Comparison of ENCODE assay signal across 9 cellular contexts in the genomic region with DNA sequence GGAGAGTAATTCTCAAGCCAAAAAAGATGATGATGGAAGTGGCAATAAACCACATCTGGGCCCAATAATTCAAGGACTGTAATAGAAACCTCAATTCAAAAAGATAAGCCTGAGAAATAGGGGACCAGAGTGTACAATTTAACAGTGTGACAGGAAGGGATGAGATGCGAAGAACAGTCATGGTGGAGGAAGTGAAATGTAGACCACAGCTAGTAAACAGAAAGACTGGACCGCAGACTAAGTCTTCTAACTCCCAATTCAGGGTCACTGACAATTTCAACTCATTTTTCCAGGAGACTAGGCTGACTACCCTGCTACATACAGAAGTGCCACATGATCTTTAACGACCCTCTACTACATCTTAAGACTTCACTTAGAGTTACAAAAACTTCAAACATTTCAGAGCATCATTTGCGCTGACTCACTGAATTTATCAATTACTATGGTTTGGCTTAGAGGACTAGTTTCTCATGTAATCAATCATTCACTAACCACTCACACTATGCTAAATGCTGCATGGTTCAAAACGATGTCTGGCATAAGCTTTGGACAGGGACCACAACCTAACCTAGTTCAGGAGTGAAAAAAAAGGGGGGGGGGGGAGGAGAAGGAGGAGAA. TPM values are rescaled to one million over a fixed set of nuclear protein-coding genes. Genes with fewer than 3 reads are reported as not detected.
DNase-seq lines count a peak whose midpoint lies in the region; ATAC-seq, FAIRE-seq and TF ChIP-seq lines count a peak whose summit lies in the region.
"Had no signal": no experiment of that assay in that cellular context is flagged by ENCODE, and none has a peak within 500 bp of the region (broad histone marks: within the 10 kb centered on the region; RNA-seq: fewer than 3 reads in every experiment).

No MANE protein-coding gene starts in this region.

- POLR2A ChIA-PET in T-cell (lab: Charles Lee), result no interaction called here

- H3K9me3 Mint-ChIP-seq in activated T-cell treated with anti-CD3 and anti-CD28 coated beads, Interleukin-2, amount 50 U/mL, for 72 hours, result no peaks in the 10 kb centered on the region
- H3K9me3 Mint-ChIP-seq in T-cell, result no peaks in the 10 kb centered on the region
- H3K9me3 Mint-ChIP-seq in stimulated activated naive CD8-positive, alpha-beta T cell treated with anti-CD3 and anti-CD28 coated beads, Interleukin-15, Interleukin-2, amounts not matched to agents 100 ng/mL and 50 ng/mL, for 24 hours, result no peaks in the 10 kb centered on the region

- peaks cover 0 to 5% of the 10 kb centered on the region in 2 donors for H3K36me3 Mint-ChIP-seq in activated T-cell treated with anti-CD3 and anti-CD28 coated beads, Interleukin-2, amount 50 U/mL, for 72 hours (ENCODE audit: insufficient read depth in 2 of 2)
- H3K36me3 Mint-ChIP-seq in T-cell, result peaks cover 7% of the 10 kb centered on the region
- H3K36me3 Mint-ChIP-seq in stimulated activated naive CD8-positive, alpha-beta T cell treated with anti-CD3 and anti-CD28 coated beads, Interleukin-15, Interleukin-2, amounts not matched to agents 100 ng/mL and 50 ng/mL, for 24 hours (ENCODE audit: low read depth), result peaks cover 17% of the 10 kb centered on the region

- H3K9me3 ChIP-seq in stomach (no peaks in the 10 kb centered on the region), pancreas (no peaks in the 10 kb centered on the region)

- peak overlapping the region; percentile 6 to 76 for H3K4me3 Mint-ChIP-seq in activated T-cell treated with anti-CD3 and anti-CD28 coated beads, Interleukin-2, amount 50 U/mL, for 72 hours
- H3K4me3 Mint-ChIP-seq in T-cell, result peak overlapping the region; percentile 25 to 68 (median 66)
- peak overlapping the region; percentile 8 for H3K4me3 Mint-ChIP-seq in stimulated activated naive CD8-positive, alpha-beta T cell treated with anti-CD3 and anti-CD28 coated beads, Interleukin-15, Interleukin-2, amounts not matched to agents 100 ng/mL and 50 ng/mL, for 24 hours

- TF ChIP-seq EP300 in stomach (IDR thresholded peaks at IDR 0.05), result no peak

- ATAC-seq in activated T-cell treated with anti-CD3 and anti-CD28 coated beads, Interleukin-2, amount 50 U/mL, for 72 hours (replicated peaks in 1 of 2), result peak; percentile 65 to 76
- ATAC-seq in HG02938 (IDR thresholded peaks at IDR 0.05; ENCODE audit: unreplicated experiment) (peak; percentile 91), T-cell (replicated peaks in 1 of 4) (peak; percentile 28 to 55 (median 42)), pancreas (no peak)

- peak overlapping the region; percentile 48 for H3K27ac Mint-ChIP-seq in activated T-cell treated with anti-CD3 and anti-CD28 coated beads, Interleukin-2, amount 50 U/mL, for 72 hours
- H3K27ac Mint-ChIP-seq in T-cell, result peak overlapping the region; percentile 19 to 62
- H3K27ac Mint-ChIP-seq in stimulated activated naive CD8-positive, alpha-beta T cell treated with anti-CD3 and anti-CD28 coated beads, Interleukin-15, Interleukin-2, amounts not matched to agents 100 ng/mL and 50 ng/mL, for 24 hours, result peak overlapping the region; percentile 9

- H3K4me1 ChIP-seq in stomach, result peaks cover 42 to 99% (median 75%) of the 10 kb centered on the region in 4 donors
- peaks cover 18 to 30% (median 30%) of the 10 kb centered on the region in 3 donors for H3K4me1 ChIP-seq in pancreas

- H3K4me3 ChIP-seq in stomach, result no peak overlapping the region
- no peak overlapping the region for H3K4me3 ChIP-seq in pancreas

- FAIRE-seq in pancreas (lab: Jason Lieb, UNC), result no peak

- DNase-seq in activated T-cell treated with anti-CD3 and anti-CD28 coated beads, Interleukin-2, amount 50 U/mL, for 72 hours, result no peak
- DNase-seq in activated T-cell treated with anti-CD3 and anti-CD28 coated beads, Interleukin-2, amount 50 U/mL, for 48 hours, result no peak
- DNase-seq in T-cell (no peak), stomach (no peak), EL (no peak), pancreas (no peak)
- DNase-seq: AML-193 had no signal

- H3K27me3 ChIP-seq in stomach, result no peaks in the 10 kb centered on the region
- H3K27me3 ChIP-seq in pancreas, result no peaks in the 10 kb centered on the region

- WGBS in stomach, 5 donors, result 67 to 73% (median 70%) methylated on average over 5 of the region's 5 CpGs
- WGBS in pancreas, 2 donors, result 70 to 76% methylated on average over 5 of the region's 5 CpGs

- H3K36me3 ChIP-seq in stomach, result no peaks in the 10 kb centered on the region
- no peaks in the 10 kb centered on the region for H3K36me3 ChIP-seq in pancreas

- H3K27me3 Mint-ChIP-seq in activated T-cell treated with anti-CD3 and anti-CD28 coated beads, Interleukin-2, amount 50 U/mL, for 72 hours (ENCODE audit: low read depth), result no peaks in the 10 kb centered on the region
- H3K27me3 Mint-ChIP-seq in T-cell, result no peaks in the 10 kb centered on the region
- no peaks in the 10 kb centered on the region for H3K27me3 Mint-ChIP-seq in stimulated activated naive CD8-positive, alpha-beta T cell treated with anti-CD3 and anti-CD28 coated beads, Interleukin-15, Interleukin-2, amounts not matched to agents 100 ng/mL and 50 ng/mL, for 24 hours

- H3K27ac ChIP-seq in stomach, result no peak overlapping the region
- H3K27ac ChIP-seq in pancreas, result no peak overlapping the region

- intact Hi-C loops in stomach (cut with DNase I; ENCODE audit: low total_unique reads), result no loop called here
- intact Hi-C loops in pancreas (cut with DNase I), result no loop called here

- TF ChIP-seq POLR2A in stomach (IDR thresholded peaks at IDR 0.05), result no peak

- CTCF ChIA-PET in T-cell (lab: Charles Lee), result interaction anchor here in 1 of 2 donors (0.7 to 1.6 kb wide), 4 partner anchors 8 to 56 kb away, joined by 3 read pairs; no protein-coding TSS in a partner anchor

- TF ChIP-seq CTCF in stomach (IDR thresholded peaks at IDR 0.05), result no peak
- TF ChIP-seq CTCF in pancreas (IDR thresholded peaks at IDR 0.05), result no peak

- H3K4me1 Mint-ChIP-seq in activated T-cell treated with anti-CD3 and anti-CD28 coated beads, Interleukin-2, amount 50 U/mL, for 72 hours (ENCODE audit: low read depth), result peaks cover 88% of the 10 kb centered on the region
- H3K4me1 Mint-ChIP-seq in T-cell, result peaks cover 85 to 95% (median 94%) of the 10 kb centered on the region in 3 donors
- H3K4me1 Mint-ChIP-seq in stimulated activated naive CD8-positive, alpha-beta T cell treated with anti-CD3 and anti-CD28 coated beads, Interleukin-15, Interleukin-2, amounts not matched to agents 100 ng/mL and 50 ng/mL, for 24 hours (ENCODE audit: low read depth), result peaks cover 93% of the 10 kb centered on the region

RNA-seq across cellular contexts. Expression of a gene that starts 9.0 kb away (rescaled TPM):
- 10 to 100 TPM; 61.4 to 68.5 TPM for total RNA-seq in activated T-cell treated with anti-CD3 and anti-CD28 coated beads, Interleukin-2, amount 50 U/mL, for 72 hours
- 10 to 100 TPM; 66.1 to 95.9 (median 82.7) TPM for total RNA-seq in T-cell
- total RNA-seq in stomach, result 100 to 1,000 TPM in 1 of 5 donors, 10 to 100 TPM in 2, 1 to 10 TPM in 2; 6.1 to 155 (median 18.7) TPM
- 10 to 100 TPM; 52.8 to 72.1 (median 53.6) TPM for polyA plus RNA-seq in stomach
- total RNA-seq in pancreas, result 10 to 100 TPM; 32.2 to 41.6 (median 36.2) TPM
- 10 to 100 TPM; 39.7 to 49.5 TPM for polyA plus RNA-seq in pancreas

Comparison
In these comparisons a context has a peak if more than half of its experiments do, and no peak if none do; other contexts are left out.
1. ATAC-seq: peak in activated T-cell treated with anti-CD3 and anti-CD28 coated beads, Interleukin-2, amount 50 U/mL, for 72 hours (2 of 2), HG02938 (single experiment) and T-cell (4 of 4); none in pancreas (0 of 4).
2. H3K4me3 Mint-ChIP-seq: peak in every context shown above with its lines; median percentile 66 in T-cell; 41 in activated T-cell treated with anti-CD3 and anti-CD28 coated beads, Interleukin-2, amount 50 U/mL, for 72 hours; 8 in stimulated activated naive CD8-positive, alpha-beta T cell treated with anti-CD3 and anti-CD28 coated beads, Interleukin-15, Interleukin-2, amounts not matched to agents 100 ng/mL and 50 ng/mL, for 24 hours.
3. Peak in every context shown above with its lines, with median percentiles within 50 percentile points of each other: H3K27ac Mint-ChIP-seq.